In genomic region chr12:71684081-71684480, GRCh38 we compare ENCODE assay signal across 14 cellular contexts. TPM values are rescaled to one million over a fixed set of nuclear protein-coding genes. Genes with fewer than 3 reads are reported as not detected.
DNase-seq lines count a peak whose midpoint lies in the region; ATAC-seq, FAIRE-seq and TF ChIP-seq lines count a peak whose summit lies in the region.
"Had no signal": no experiment of that assay in that cellular context is flagged by ENCODE, and none has a peak within 500 bp of the region (broad histone marks: within the 10 kb centered on the region; RNA-seq: fewer than 3 reads in every experiment).

No MANE protein-coding gene starts in this region.

- no peak for TF ChIP-seq POLR2A in H54 (IDR thresholded peaks at IDR 0.05; ENCODE audit: low read depth, low read length)

- H3K9me3 Mint-ChIP-seq in CD4-positive, alpha-beta memory T cell: no peaks in the 10 kb centered on the region
- no peaks in the 10 kb centered on the region for H3K9me3 Mint-ChIP-seq in activated naive CD8-positive, alpha-beta T cell treated with anti-CD3 and anti-CD28 coated beads for 36 hours
- no peaks in the 10 kb centered on the region for H3K9me3 Mint-ChIP-seq in naive B cell
- H3K9me3 Mint-ChIP-seq: brain had no signal

- POLR2A ChIA-PET in CD4-positive, alpha-beta memory T cell (lab: Charles Lee; ENCODE audit: partially characterized antibody): interaction anchor here (0.9 to 5.7 kb wide), 3 partner anchors 14 to 71 kb away, joined by 3 to 233 read pairs (median 28); partner anchors contain the start of genes RAB21, THAP2 and ZFC3H1

- H3K4me1 ChIP-seq in CD4-positive, alpha-beta memory T cell (ENCODE audit: insufficient read depth, low read length): peaks cover 27% of the 10 kb centered on the region
- no peaks in the 10 kb centered on the region for H3K4me1 ChIP-seq in right cardiac atrium (ENCODE audit: control insufficient read depth, insufficient read depth, low read length)

- no peak overlapping the region for H3K4me3 ChIP-seq in CD4-positive, alpha-beta memory T cell (ENCODE audit: low read length in 2 of 2)
- H3K4me3 ChIP-seq in right cardiac atrium (ENCODE audit: low read length): no peak overlapping the region

- FAIRE-seq in H54 (lab: Jason Lieb, UNC): peak; percentile 61

- peak in 4 of 5 donors; percentile 11 to 40 (median 18) for DNase-seq in CD4-positive, alpha-beta memory T cell
- no peak for DNase-seq in H54 (ENCODE audit: insufficient read length, low spot score)
- no peak for DNase-seq in activated naive CD8-positive, alpha-beta T cell treated with anti-CD3 and anti-CD28 coated beads for 36 hours
- peak; percentile 36 for DNase-seq in naive B cell
- no peak for DNase-seq in COLO668 (lab: John Stamatoyannopoulos, UW; ENCODE audit: unreplicated experiment)
- no peak for DNase-seq in right cardiac atrium
- DNase-seq in occipital lobe (lab: John Stamatoyannopoulos, UW): no peak
- DNase-seq in HPDE6-E6E7 (ENCODE audit: extremely low spot score): no peak
- DNase-seq: NCI-H1092; NCI-H446 treated with DMSO at 0.1 percent for 48 hours; retina; stimulated activated CD4-positive, alpha-beta T cell treated with anti-CD3 and anti-CD28 coated beads, Interleukin-4, amount 100 ng/mL, for 24 hours; substantia nigra had no signal

- H3K4me1 Mint-ChIP-seq in CD4-positive, alpha-beta memory T cell: peaks cover 10 to 32% (median 13%) of the 10 kb centered on the region in 4 donors
- peaks cover 16% of the 10 kb centered on the region for H3K4me1 Mint-ChIP-seq in activated naive CD8-positive, alpha-beta T cell treated with anti-CD3 and anti-CD28 coated beads for 36 hours
- peaks cover 9 to 32% (median 12%) of the 10 kb centered on the region in 3 donors for H3K4me1 Mint-ChIP-seq in naive B cell

- peak overlapping the region in 4 of 8 donors; percentile 29 to 50 (median 44) for H3K4me3 Mint-ChIP-seq in CD4-positive, alpha-beta memory T cell
- H3K4me3 Mint-ChIP-seq in activated naive CD8-positive, alpha-beta T cell treated with anti-CD3 and anti-CD28 coated beads for 36 hours: peak overlapping the region; percentile 42
- peak overlapping the region in 7 of 8 donors; percentile 3 to 81 (median 44) for H3K4me3 Mint-ChIP-seq in naive B cell

- no peaks in the 10 kb centered on the region for H3K27me3 ChIP-seq in CD4-positive, alpha-beta memory T cell (ENCODE audit: insufficient read depth, low read length)
- H3K27me3 ChIP-seq in right cardiac atrium (ENCODE audit: control insufficient read depth, insufficient read depth): no peaks in the 10 kb centered on the region

- intact Hi-C loops in CD4-positive, alpha-beta memory T cell (cut with micrococcal nuclease): no loop called here
- intact Hi-C loops in right cardiac atrium (cut with DNase I): loop anchor here in 1 of 4 donors (10.0 kb wide), 1 partner anchor 71 kb away; the partner anchor contains the start of gene RAB21

- ATAC-seq in naive B cell (ENCODE audit: low read depth in 2 of 2) (no peak), right cardiac atrium (no peak)

- peaks cover 0 to 7% of the 10 kb centered on the region in 2 donors for H3K36me3 Mint-ChIP-seq in CD4-positive, alpha-beta memory T cell
- no peaks in the 10 kb centered on the region for H3K36me3 Mint-ChIP-seq in activated naive CD8-positive, alpha-beta T cell treated with anti-CD3 and anti-CD28 coated beads for 36 hours
- no peaks in the 10 kb centered on the region for H3K36me3 Mint-ChIP-seq in naive B cell
- H3K36me3 Mint-ChIP-seq: brain had no signal

- H3K9me3 ChIP-seq in CD4-positive, alpha-beta memory T cell (ENCODE audit: control insufficient read depth in 1 of 2, low read length in 2 of 2): no peaks in the 10 kb centered on the region
- H3K9me3 ChIP-seq in right cardiac atrium (ENCODE audit: control insufficient read depth, low read length): no peaks in the 10 kb centered on the region

- CTCF ChIA-PET in CD4-positive, alpha-beta memory T cell (lab: Charles Lee; ENCODE audit: partially characterized antibody): interaction anchor here (1.0 to 4.3 kb wide), 7 partner anchors 20 to 156 kb away, joined by 3 to 60 read pairs (median 5); partner anchors contain the start of genes THAP2 and ZFC3H1

- no peak overlapping the region for H3K27ac ChIP-seq in CD4-positive, alpha-beta memory T cell (ENCODE audit: low read depth, low read length)
- H3K27ac ChIP-seq in right cardiac atrium (ENCODE audit: low read length): no peak overlapping the region

- WGBS in right cardiac atrium: 70% methylated on average over 5 of the region's 5 CpGs

- H3K27ac Mint-ChIP-seq in CD4-positive, alpha-beta memory T cell: peak overlapping the region in 4 of 7 donors; percentile 30 to 85 (median 46)
- H3K27ac Mint-ChIP-seq in activated naive CD8-positive, alpha-beta T cell treated with anti-CD3 and anti-CD28 coated beads for 36 hours: no peak overlapping the region
- peak overlapping the region in 5 of 6 donors; percentile 65 to 92 (median 68) for H3K27ac Mint-ChIP-seq in naive B cell
- H3K27ac Mint-ChIP-seq: brain had no signal

- no peaks in the 10 kb centered on the region for H3K36me3 ChIP-seq in CD4-positive, alpha-beta memory T cell (ENCODE audit: insufficient read depth, low read length)

- no peaks in the 10 kb centered on the region for H3K27me3 Mint-ChIP-seq in CD4-positive, alpha-beta memory T cell
- no peaks in the 10 kb centered on the region for H3K27me3 Mint-ChIP-seq in activated naive CD8-positive, alpha-beta T cell treated with anti-CD3 and anti-CD28 coated beads for 36 hours
- no peaks in the 10 kb centered on the region for H3K27me3 Mint-ChIP-seq in naive B cell

RNA-seq across cellular contexts. Expression of gene TMEM19, which starts 1.8 kb away (rescaled TPM):
- total RNA-seq in CD4-positive, alpha-beta memory T cell: 10 to 100 TPM; 10.5 to 14.1 TPM
- polyA plus RNA-seq in CD4-positive, alpha-beta memory T cell: 10 to 100 TPM; 28.0 to 49.0 TPM
- 10 to 100 TPM; 16.2 to 21.6 TPM for total RNA-seq in activated naive CD8-positive, alpha-beta T cell treated with anti-CD3 and anti-CD28 coated beads for 36 hours
- polyA plus RNA-seq in naive B cell (ENCODE audit: low read depth in 6 of 6) (100 to 1,000 TPM; 166 to 231 (median 193) TPM), right cardiac atrium (14.0 TPM)
- total RNA-seq in right cardiac atrium (10 to 100 TPM; 28.5 to 31.3 (median 29.0) TPM), occipital lobe (68.5 TPM)

RNA-seq across cellular contexts. Expression of gene THAP2, which starts 20.0 kb away (rescaled TPM):
- total RNA-seq in CD4-positive, alpha-beta memory T cell: 10 to 100 TPM; 13.1 to 14.0 TPM
- 10 to 100 TPM in 1 of 2 donors, 1 to 10 TPM in 1; 6.3 to 10.4 TPM for polyA plus RNA-seq in CD4-positive, alpha-beta memory T cell
- total RNA-seq in activated naive CD8-positive, alpha-beta T cell treated with anti-CD3 and anti-CD28 coated beads for 36 hours: 1 to 10 TPM; 7.5 to 7.6 TPM
- polyA plus RNA-seq in naive B cell (ENCODE audit: low read depth in 6 of 6) (10 to 100 TPM in 5 of 6 donors, 1 to 10 TPM in 1; 6.0 to 17.7 (median 12.2) TPM), right cardiac atrium (3.8 TPM)
- total RNA-seq in right cardiac atrium (1 to 10 TPM; 4.8 to 8.5 (median 7.7) TPM), occipital lobe (47.9 TPM)

RNA-seq across cellular contexts. Expression of gene ZFC3H1, which starts 20.4 kb away (rescaled TPM):
- total RNA-seq in CD4-positive, alpha-beta memory T cell: 100 to 1,000 TPM; 118 to 121 TPM
- 10 to 100 TPM; 15.0 to 30.2 TPM for polyA plus RNA-seq in CD4-positive, alpha-beta memory T cell
- 10 to 100 TPM; 29.8 to 31.6 TPM for total RNA-seq in activated naive CD8-positive, alpha-beta T cell treated with anti-CD3 and anti-CD28 coated beads for 36 hours
- polyA plus RNA-seq in naive B cell (ENCODE audit: low read depth in 6 of 6): 10 to 100 TPM; 22.9 to 46.9 (median 38.3) TPM
- total RNA-seq in right cardiac atrium: 10 to 100 TPM; 19.5 to 29.5 (median 23.3) TPM
- polyA plus RNA-seq in right cardiac atrium: 12.4 TPM
- total RNA-seq in occipital lobe: 42.7 TPM

Comparison
In these comparisons a context has a peak if more than half of its experiments do, and no peak if none do; other contexts are left out.
1. DNase-seq: peak in CD4-positive, alpha-beta memory T cell (4 of 5) and naive B cell (single experiment); none in H54 (single experiment), activated naive CD8-positive, alpha-beta T cell treated with anti-CD3 and anti-CD28 coated beads for 36 hours (single experiment), COLO668 (single experiment), right cardiac atrium (0 of 3), occipital lobe (single experiment) and HPDE6-E6E7 (single experiment).